In genomic region chr12:124392991-124393790, GRCh38 we compare ENCODE assay signal across 8 cellular contexts.
DNase-seq lines count a peak whose midpoint lies in the region; ATAC-seq and TF ChIP-seq lines count a peak whose summit lies in the region.

No MANE protein-coding gene starts in this region.

- H3K27me3 Mint-ChIP-seq in CD14-positive monocyte (ENCODE audit: low read depth in 3 of 3), result peaks cover 0 to 2% (median 2%) of the 10 kb centered on the region in 3 donors

- H2AFZ ChIP-seq in OCI-LY7 (ENCODE audit: low read length), result no peak overlapping the region

- H3K79me2 ChIP-seq in OCI-LY7 (ENCODE audit: insufficient read depth, low read depth, low read length), result no peaks in the 10 kb centered on the region

- no peak overlapping the region for H3K4me2 ChIP-seq in OCI-LY7 (ENCODE audit: low read length)

- H3K4me3 ChIP-seq in epithelial cell of esophagus (ENCODE audit: low read length) (no peak overlapping the region), muscle layer of duodenum (ENCODE audit: low read depth in 1 of 2, low read length in 2 of 2) (no peak overlapping the region), OCI-LY7 (ENCODE audit: low read depth, low read length, poor library complexity, severe bottlenecking) (no peak overlapping the region)

- peaks cover 61% of the 10 kb centered on the region for H3K4me1 Mint-ChIP-seq in CD14-positive monocyte

- H3K27ac ChIP-seq in muscle layer of duodenum (ENCODE audit: low read length) (peak overlapping the region; percentile 73), OCI-LY7 (ENCODE audit: low read depth, low read length, poor library complexity, severe bottlenecking) (no peak overlapping the region)

- peaks cover 0 to 1% (median 0%) of the 10 kb centered on the region in 7 donors for H3K9me3 Mint-ChIP-seq in CD14-positive monocyte

- no peak for DNase-seq in CD14-positive monocyte (ENCODE audit: low spot score)
- peak; percentile 15 for DNase-seq in NCI-H345 treated with DMSO at 0.1 percent for 48 hours (lab: John Stamatoyannopoulos, UW; ENCODE audit: unreplicated experiment)
- DNase-seq in epithelial cell of esophagus (ENCODE audit: low read depth), result peak; percentile 27
- no peak for DNase-seq in activated effector memory CD4-positive, alpha-beta T cell treated with Interleukin-2 at 50 U/mL for 16 hours
- DNase-seq in OCI-LY7 (ENCODE audit: low spot score), result no peak
- no peak for DNase-seq in NCI-H187 treated with DMSO at 0.1 percent for 48 hours (lab: John Stamatoyannopoulos, UW)

- peak overlapping the region in 1 of 2 donors; percentile 35 for H3K4me3 Mint-ChIP-seq in CD14-positive monocyte

- TF ChIP-seq CTCF in CD14-positive monocyte (IDR thresholded peaks at IDR 0.05) (no peak), epithelial cell of esophagus (IDR thresholded peaks at IDR 0.05; ENCODE audit: insufficient read depth, low read depth, low read length, missing control alignments) (no peak), OCI-LY7 (conservative IDR thresholded peaks at IDR 0.05; ENCODE audit: low read length) (no peak)

- H4K20me1 ChIP-seq in OCI-LY7 (ENCODE audit: insufficient read depth, low read length), result no peaks in the 10 kb centered on the region

- no peaks in the 10 kb centered on the region for H3K27me3 ChIP-seq in muscle layer of duodenum (ENCODE audit: low read depth, low read length)

- CTCF ChIA-PET in OCI-LY7 (lab: Charles Lee; ENCODE audit: unreplicated experiment), result no interaction called here

- intact Hi-C loops in CD14-positive monocyte (cut with micrococcal nuclease), result loop anchor here (5.0 to 10.0 kb wide), 4 partner anchors 59 to 292 kb away; partner anchors contain the start of gene NCOR2 (in 1 of the 2)
- intact Hi-C loops in OCI-LY7 (cut with micrococcal nuclease; ENCODE audit: unreplicated experiment), result loop anchor here (5.0 kb wide), 1 partner anchor 74 kb away; no protein-coding TSS in a partner anchor

- H3K9me3 ChIP-seq in muscle layer of duodenum (ENCODE audit: control insufficient read depth in 1 of 2, low read length in 2 of 2), result no peaks in the 10 kb centered on the region
- no peaks in the 10 kb centered on the region for H3K9me3 ChIP-seq in OCI-LY7 (ENCODE audit: low read length)

- H3K27ac Mint-ChIP-seq in CD14-positive monocyte, result peak overlapping the region in 4 of 7 donors; percentile 48 to 100 (median 66)

- peaks cover 13 to 19% of the 10 kb centered on the region in 2 donors for H3K36me3 ChIP-seq in muscle layer of duodenum (ENCODE audit: control insufficient read depth in 1 of 2, insufficient read depth in 2 of 2, low read length in 2 of 2)
- peaks cover 5% of the 10 kb centered on the region; the same call in 1 of the 2 replicates for H3K36me3 ChIP-seq in OCI-LY7 (ENCODE audit: insufficient read depth, low read length)

- H3K36me3 Mint-ChIP-seq in CD14-positive monocyte, result peaks cover 42 to 47% of the 10 kb centered on the region in 2 donors

- POLR2A ChIA-PET in OCI-LY7 (lab: Charles Lee), result no interaction called here

- BruUV-seq in OCI-LY7 (replicated peaks; lab: Mats Ljungman, UMichigan), result no TSS peak

- ATAC-seq in HG02970 (IDR thresholded peaks at IDR 0.05; ENCODE audit: low FRiP score, unreplicated experiment), result no peak

- no peaks in the 10 kb centered on the region for H3K9me2 ChIP-seq in OCI-LY7 (ENCODE audit: insufficient read depth, low read length)

- peaks cover 39 to 87% of the 10 kb centered on the region in 2 donors for H3K4me1 ChIP-seq in muscle layer of duodenum (ENCODE audit: control insufficient read depth in 1 of 2, insufficient read depth in 2 of 2, low read length in 2 of 2)
- H3K4me1 ChIP-seq in OCI-LY7 (ENCODE audit: insufficient read depth, low read length, poor library complexity, severe bottlenecking), result peaks cover 22% of the 10 kb centered on the region

Comparison
In these comparisons a context has a peak if more than half of its experiments do, and no peak if none do; other contexts are left out.
1. DNase-seq: peak in NCI-H345 treated with DMSO at 0.1 percent for 48 hours (single experiment) and epithelial cell of esophagus (single experiment); none in CD14-positive monocyte (single experiment), activated effector memory CD4-positive, alpha-beta T cell treated with Interleukin-2 at 50 U/mL for 16 hours (single experiment), OCI-LY7 (single experiment) and NCI-H187 treated with DMSO at 0.1 percent for 48 hours (single experiment).